In the genomic region with DNA sequence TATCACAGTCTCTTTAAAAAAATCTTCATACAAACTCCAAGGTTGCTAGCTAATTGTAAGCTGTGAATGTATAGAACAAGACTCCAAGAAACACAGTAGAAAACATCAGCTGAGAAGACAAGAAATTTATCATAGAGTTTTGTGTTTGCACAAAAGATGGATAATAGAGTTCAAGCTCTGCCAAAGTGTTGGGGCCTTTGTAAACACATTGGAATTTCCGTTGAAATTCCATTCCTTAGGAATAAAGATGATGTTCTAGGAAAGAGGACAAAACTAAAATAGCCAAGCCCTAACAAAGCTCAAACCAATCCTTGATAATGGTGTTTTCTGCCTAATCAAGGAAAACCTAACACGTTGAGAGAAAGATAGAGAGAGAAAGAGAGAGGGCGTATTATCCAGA, we compare ENCODE assay signal across 17 cellular contexts. TPM values are rescaled to one million over a fixed set of nuclear protein-coding genes. Genes with fewer than 3 reads are reported as not detected.
"Had no signal": no experiment of that assay in that cellular context is flagged by ENCODE, and none has a peak within 500 bp of the region (broad histone marks: within the 10 kb centered on the region; RNA-seq: fewer than 3 reads in every experiment).

No MANE protein-coding gene starts in this region.

- H3K4me3 Mint-ChIP-seq: activated naive CD8-positive, alpha-beta T cell treated with anti-CD3 and anti-CD28 coated beads, Interleukin-2, amount 50 U/mL, for 24 hours; immature natural killer cell; natural killer cell treated with Interleukin-12 subunit alpha and Interleukin-12 subunit beta and Interleukin-15 and Interleukin-18, amount 100 ng/mL, for 72 hours had no signal

- H3K27ac Mint-ChIP-seq: activated naive CD8-positive, alpha-beta T cell treated with anti-CD3 and anti-CD28 coated beads, Interleukin-2, amount 50 U/mL, for 24 hours; immature natural killer cell; natural killer cell treated with Interleukin-12 subunit alpha and Interleukin-12 subunit beta and Interleukin-15 and Interleukin-18, amount 100 ng/mL, for 72 hours; progenitor cell of endocrine pancreas had no signal

- ATAC-seq: activated CD4-positive, CD25-positive, alpha-beta regulatory T cell treated with anti-CD3 and anti-CD28 coated beads, Interleukin-2, amount 50 U/mL, for 24 hours; activated naive CD8-positive, alpha-beta T cell treated with anti-CD3 and anti-CD28 coated beads, Interleukin-2, amount 50 U/mL, for 24 hours; esophagus mucosa; natural killer cell treated with Interleukin-12 subunit alpha and Interleukin-12 subunit beta and Interleukin-15 and Interleukin-18, amount 100 ng/mL, for 72 hours; right cardiac atrium; stimulated activated naive CD8-positive, alpha-beta T cell treated with anti-CD3 and anti-CD28 coated beads, Interleukin-15, Interleukin-2, amounts not matched to agents 100 U/mL and 50 U/mL, for 24 hours had no signal

- DNase-seq: activated naive CD4-positive, alpha-beta T cell; activated naive CD8-positive, alpha-beta T cell treated with anti-CD3 and anti-CD28 coated beads, Interleukin-2, amount 50 U/mL, for 24 hours; activated T-cell treated with anti-CD3 and anti-CD28 coated beads for 4 hours; aorta; foreskin melanocyte; immature natural killer cell; mesendoderm; right cardiac atrium; small intestine; stimulated activated naive CD8-positive, alpha-beta T cell treated with anti-CD3 and anti-CD28 coated beads, Interleukin-15, Interleukin-2, amounts not matched to agents 100 U/mL and 50 U/mL, for 24 hours; T-helper 9 cell; trophoblast cell had no signal

- H3K4me1 Mint-ChIP-seq: activated naive CD8-positive, alpha-beta T cell treated with anti-CD3 and anti-CD28 coated beads, Interleukin-2, amount 50 U/mL, for 24 hours; immature natural killer cell had no signal

- H3K27me3 Mint-ChIP-seq: activated naive CD8-positive, alpha-beta T cell treated with anti-CD3 and anti-CD28 coated beads, Interleukin-2, amount 50 U/mL, for 24 hours; progenitor cell of endocrine pancreas had no signal

RNA-seq across cellular contexts. Expression of gene LRRC63, which starts 20.6 kb away (rescaled TPM):
- total RNA-seq: cardiac septum, esophagus mucosa, right cardiac atrium had no signal
- polyA plus RNA-seq: right cardiac atrium had no signal
